In the genomic region with DNA sequence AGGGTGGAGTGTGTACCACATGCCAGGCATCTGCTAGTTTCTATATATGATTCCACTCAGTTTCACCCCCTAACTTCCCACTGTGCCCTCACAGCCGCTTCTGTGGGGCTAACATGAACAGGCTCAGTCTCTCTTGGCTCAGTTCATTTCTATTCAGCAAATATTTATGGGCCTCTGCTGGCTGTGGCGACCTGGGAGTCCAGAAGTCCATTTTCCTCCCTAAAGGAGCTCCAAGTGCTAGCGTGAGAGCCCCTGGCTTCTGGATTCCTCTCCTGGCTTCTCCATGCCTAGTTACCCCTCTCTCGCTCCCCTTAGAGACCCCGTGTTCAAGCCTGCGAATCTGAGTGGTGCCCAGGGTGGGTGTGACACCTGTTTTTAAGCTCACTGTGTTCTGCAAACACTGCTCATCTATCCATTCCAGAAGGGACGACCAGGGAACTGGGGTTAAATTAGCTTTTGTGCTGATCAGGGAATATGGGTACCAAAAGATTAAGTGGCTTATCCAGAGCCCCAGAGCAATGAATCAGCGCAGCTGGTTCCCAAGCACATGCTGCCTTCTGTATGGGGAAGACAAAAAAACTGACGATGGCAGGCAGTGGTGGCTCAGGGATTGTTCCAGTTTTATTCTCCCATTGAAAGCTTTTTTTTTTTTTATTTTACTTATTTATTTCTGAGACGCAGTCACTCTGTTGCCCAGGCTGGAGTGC, we compare ENCODE assay signal across 21 cellular contexts. TPM values are rescaled to one million over a fixed set of nuclear protein-coding genes. Genes with fewer than 3 reads are reported as not detected.
DNase-seq lines count a peak whose midpoint lies in the region; ATAC-seq, FAIRE-seq and TF ChIP-seq lines count a peak whose summit lies in the region.
"Had no signal": no experiment of that assay in that cellular context is flagged by ENCODE, and none has a peak within 500 bp of the region (broad histone marks: within the 10 kb centered on the region; RNA-seq: fewer than 3 reads in every experiment).

No MANE protein-coding gene starts in this region.

- 1% methylated on average over 10 of the region's 10 CpGs for WGBS in K562 (ENCODE audit: insufficient coverage, low coverage, missing lambda C conversion rate)
- WGBS in HepG2 (ENCODE audit: low lambda C conversion rate): 16% methylated on average over 10 of the region's 10 CpGs
- WGBS in trophoblast cell (ENCODE audit: extremely low coverage, insufficient coverage, insufficient read length): no CpG with 5 or more reads among the region's 10 CpGs

- no peak overlapping the region for H2BK5ac ChIP-seq in trophoblast cell (ENCODE audit: low read depth, low read length, poor library complexity)

- H3K4me1 Mint-ChIP-seq in stimulated activated memory B cell treated with anti-CD40 and anti-IgM and Interleukin-4, amounts not matched to agents 10 μg/mL and 1 μg/mL and 100 μg/mL, for 72 hours: no peaks in the 10 kb centered on the region
- H3K4me1 Mint-ChIP-seq: CD8-positive, alpha-beta memory T cell had no signal

- no peak for TF ChIP-seq RAD21 in K562 (CRISPR knock-in tag; conservative IDR thresholded peaks at IDR 0.05 in 1 of 2, IDR thresholded peaks at IDR 0.05 in 1 of 2)
- TF ChIP-seq RAD21 in HepG2 (CRISPR knock-in tag; IDR thresholded peaks at IDR 0.05): no peak

- no peak overlapping the region for H4K91ac ChIP-seq in trophoblast cell (ENCODE audit: low read depth, low read length)

- BruUV-seq in K562 (replicated peaks; lab: Mats Ljungman, UMichigan): no TSS peak
- no TSS peak for BruUV-seq in HepG2 (replicated peaks; lab: Mats Ljungman, UMichigan)

- no peak overlapping the region for H3K9ac ChIP-seq in K562 (ENCODE audit: insufficient read depth in 1 of 2, low read depth in 2 of 2, low read length in 2 of 2)
- H3K9ac ChIP-seq in HepG2 (ENCODE audit: insufficient read depth, low read depth, low read length): no peak overlapping the region
- H3K9ac ChIP-seq in trophoblast cell (ENCODE audit: low read length): no peak overlapping the region
- H3K9ac ChIP-seq: KMS-11 had no signal

- CTCF ChIA-PET in HEK293 (lab: Yijun Ruan, JAX): interaction anchor here (0.6 to 1.7 kb wide), 9 partner anchors 18 to 512 kb away, joined by 3 to 7 read pairs (median 5); no protein-coding TSS in a partner anchor
- CTCF ChIA-PET in K562 (lab: Yijun Ruan, JAX; ENCODE audit: low intra/inter-chr PET ratio): no interaction called here
- CTCF ChIA-PET in HepG2 (lab: Yijun Ruan, JAX; ENCODE audit: low intra/inter-chr PET ratio, low total read pairs): no interaction called here

- H3K9me1 ChIP-seq in K562 (ENCODE audit: control insufficient read depth, insufficient read depth, low read length): no peaks in the 10 kb centered on the region

- FAIRE-seq in K562 (lab: Jason Lieb, UNC): no peak
- no peak for FAIRE-seq in HepG2 (lab: Jason Lieb, UNC)
- FAIRE-seq: A549, D721Med, GM12892, H54 had no signal

- H3K23ac ChIP-seq in trophoblast cell (ENCODE audit: low read length): no peak overlapping the region

- H3K27me3 ChIP-seq in K562 (ENCODE audit: control insufficient read depth in 2 of 2, insufficient read depth in 2 of 2, low read length in 2 of 2) (peaks cover 25 to 77% of the 10 kb centered on the region in 2 experiments), HepG2 (ENCODE audit: control insufficient read depth in 1 of 2, insufficient read depth in 2 of 2, low read length in 2 of 2) (peaks cover 4 to 46% of the 10 kb centered on the region in 2 experiments; a peak in 4 of 5 replicates), gastrocnemius medialis (peaks cover 38 to 46% (median 40%) of the 10 kb centered on the region in 3 donors), trophoblast cell (ENCODE audit: insufficient read depth, low read length) (no peaks in the 10 kb centered on the region)

- no peak overlapping the region for H2AK5ac ChIP-seq in trophoblast cell (ENCODE audit: low read length)

- no peak overlapping the region for H2BK120ac ChIP-seq in trophoblast cell (ENCODE audit: insufficient read depth, low read length, poor library complexity)

- ATAC-seq in K562: no peak
- ATAC-seq in HepG2: peak; percentile 27; the same call in 2 of the 3 replicates
- no peak for ATAC-seq in gastrocnemius medialis
- ATAC-seq in HG02798 (IDR thresholded peaks at IDR 0.05; ENCODE audit: poor library complexity, unreplicated experiment): no peak
- ATAC-seq in GM21515 (IDR thresholded peaks at IDR 0.05; ENCODE audit: unreplicated experiment): no peak
- no peak for ATAC-seq in stimulated activated memory B cell treated with anti-CD40 and anti-IgM and Interleukin-4, amounts not matched to agents 10 μg/mL and 1 μg/mL and 100 μg/mL, for 72 hours
- ATAC-seq: A549, Panc1 had no signal

- H3K27ac ChIP-seq in HEK293 (ENCODE audit: extremely low read depth, low read depth, low read length) (no peak overlapping the region), K562 (ENCODE audit: extremely low read depth, low read depth, low read length) (no peak overlapping the region), HepG2 (ENCODE audit: extremely low read length, insufficient read depth, low read length) (no peak overlapping the region), gastrocnemius medialis (peak overlapping the region in 3 of 4 donors; percentile 27 to 37 (median 35)), trophoblast cell (ENCODE audit: low read depth, low read length) (no peak overlapping the region)
- H3K27ac ChIP-seq: A549, KMS-11, SJSA1 had no signal

- H3K9me3 ChIP-seq in HEK293 (ENCODE audit: control insufficient read depth, insufficient read depth, low read depth, low read length) (no peaks in the 10 kb centered on the region), K562 (replicated peaks; ENCODE audit: control insufficient read depth, insufficient read depth, low read depth, low read length) (no peaks in the 10 kb centered on the region), HepG2 (ENCODE audit: low read length) (no peaks in the 10 kb centered on the region), gastrocnemius medialis (no peaks in the 10 kb centered on the region), trophoblast cell (ENCODE audit: insufficient read depth, low read depth, low read length) (no peaks in the 10 kb centered on the region)
- H3K9me3 ChIP-seq: A549, SJSA1 had no signal

- intact Hi-C loops in K562 (cut with micrococcal nuclease) (no loop called here), HepG2 (cut with micrococcal nuclease; ENCODE audit: unreplicated experiment) (no loop called here), gastrocnemius medialis (cut with DNase I; ENCODE audit: low total_unique reads) (no loop called here)

- no peak overlapping the region for H3K18ac ChIP-seq in trophoblast cell (ENCODE audit: low read length)

- H4K20me1 ChIP-seq in K562 (replicated peaks; ENCODE audit: control insufficient read depth, insufficient read depth, low read length) (peaks cover 19% of the 10 kb centered on the region), HepG2 (ENCODE audit: insufficient read depth, low read length) (no peaks in the 10 kb centered on the region)

- POLR2A ChIA-PET in HEK293 (lab: Yijun Ruan, JAX) (interaction anchor here (0.7 kb wide), 1 partner anchor 202 kb away, joined by 3 read pairs; no protein-coding TSS in a partner anchor), K562 (lab: Yijun Ruan, JAX) (interaction anchor here (0.7 kb wide), 1 partner anchor 9 kb away, joined by 5 read pairs; no protein-coding TSS in a partner anchor), HepG2 (lab: Yijun Ruan, JAX) (no interaction called here)

- no peak overlapping the region for H4K12ac ChIP-seq in trophoblast cell (ENCODE audit: low read depth, low read length)

- no peak overlapping the region for H3K4ac ChIP-seq in trophoblast cell (ENCODE audit: low read depth, low read length)

- H3K79me1 ChIP-seq in trophoblast cell (ENCODE audit: low read length): peaks cover 17% of the 10 kb centered on the region

- H2AFZ ChIP-seq in K562 (ENCODE audit: low read depth, low read length): no peak overlapping the region
- no peak overlapping the region for H2AFZ ChIP-seq in HepG2 (ENCODE audit: low read length)
- no peak overlapping the region for H2AFZ ChIP-seq in trophoblast cell (ENCODE audit: insufficient read depth, low read length, poor library complexity)

- no peak overlapping the region for H4K8ac ChIP-seq in trophoblast cell (ENCODE audit: low read depth, low read length)

- peaks cover 84% of the 10 kb centered on the region for H3K27me3 Mint-ChIP-seq in stimulated activated memory B cell treated with anti-CD40 and anti-IgM and Interleukin-4, amounts not matched to agents 10 μg/mL and 1 μg/mL and 100 μg/mL, for 72 hours

- no peak overlapping the region for H2BK12ac ChIP-seq in trophoblast cell (ENCODE audit: low read length)

- H3K36me3 Mint-ChIP-seq in stimulated activated memory B cell treated with anti-CD40 and anti-IgM and Interleukin-4, amounts not matched to agents 10 μg/mL and 1 μg/mL and 100 μg/mL, for 72 hours: no peaks in the 10 kb centered on the region
- H3K36me3 Mint-ChIP-seq: CD8-positive, alpha-beta memory T cell had no signal

- no peak overlapping the region for H3K27ac Mint-ChIP-seq in stimulated activated memory B cell treated with anti-CD40 and anti-IgM and Interleukin-4, amounts not matched to agents 10 μg/mL and 1 μg/mL and 100 μg/mL, for 72 hours
- H3K27ac Mint-ChIP-seq: HFFc6 had no signal

- TF ChIP-seq POLR2A in K562 (conservative IDR thresholded peaks at IDR 0.05) (no peak), HepG2 (IDR thresholded peaks at IDR 0.05; ENCODE audit: insufficient read depth in 1 of 2, low read depth in 2 of 2, low read length in 2 of 2) (no peak), gastrocnemius medialis (IDR thresholded peaks at IDR 0.05) (no peak)

- DNase-seq in K562 (ENCODE audit: extremely low read depth in 1 of 4, low spot score in 3 of 4) (no peak), HepG2 (ENCODE audit: low spot score) (no peak), gastrocnemius medialis (no peak), trophoblast cell (no peak)
- DNase-seq: CD8-positive, alpha-beta memory T cell; HFFc6; NCI-H1417; NCI-H187 treated with DMSO at 0.1 percent for 48 hours; NCI-H526 treated with DMSO at 0.1 percent for 48 hours had no signal

- no peak overlapping the region for H3K4me2 ChIP-seq in K562 (ENCODE audit: insufficient read depth, low read length)
- peak overlapping the region; percentile 46 for H3K4me2 ChIP-seq in HepG2 (ENCODE audit: low read depth, low read length)
- H3K4me2 ChIP-seq in trophoblast cell (ENCODE audit: low read length): no peak overlapping the region
- H3K4me2 ChIP-seq: A549, KMS-11 had no signal

- in situ Hi-C loops in K562 (cut with MboI) (no loop called here), HepG2 (cut with HindIII; ENCODE audit: extremely low pct_ligation_motif_present, low pct_unique_long_range_greater_than_20kb) (no loop called here), gastrocnemius medialis (cut with MboI; ENCODE audit: low sequenced_read_pairs in 4 of 4) (no loop called here)

- no peak for TF ChIP-seq EP300 in K562 (IDR thresholded peaks at IDR 0.05; ENCODE audit: low read length)
- no peak for TF ChIP-seq EP300 in HepG2 (IDR thresholded peaks at IDR 0.05; ENCODE audit: low read depth in 2 of 2, low read length in 2 of 2)
- TF ChIP-seq EP300 in HepG2 (CRISPR knock-in tag; IDR thresholded peaks at IDR 0.05; ENCODE audit: borderline replicate concordance): no peak

- H3K4me1 ChIP-seq in HEK293 (ENCODE audit: control insufficient read depth, insufficient read depth, low read length): no peaks in the 10 kb centered on the region
- peaks cover 10 to 39% of the 10 kb centered on the region in 2 experiments; a peak in 3 of 5 replicates for H3K4me1 ChIP-seq in K562 (replicated peaks in 1 of 2; ENCODE audit: control insufficient read depth in 2 of 2, insufficient read depth in 2 of 2, low read length in 2 of 2)
- H3K4me1 ChIP-seq in HepG2 (ENCODE audit: insufficient read depth, low read length): peaks cover 12% of the 10 kb centered on the region
- H3K4me1 ChIP-seq in gastrocnemius medialis: no peaks in the 10 kb centered on the region
- peaks cover 24 to 30% of the 10 kb centered on the region in 2 experiments for H3K4me1 ChIP-seq in trophoblast cell (ENCODE audit: control insufficient read depth in 1 of 2, insufficient read depth in 2 of 2, low read length in 2 of 2)

- H3K4me3 Mint-ChIP-seq in stimulated activated memory B cell treated with anti-CD40 and anti-IgM and Interleukin-4, amounts not matched to agents 10 μg/mL and 1 μg/mL and 100 μg/mL, for 72 hours: no peak overlapping the region
- H3K4me3 Mint-ChIP-seq: CD8-positive, alpha-beta memory T cell; HFFc6 had no signal

- TF ChIP-seq CTCF in HEK293 (tag by site-specific recombination; IDR thresholded peaks at IDR 0.05) (no peak), K562 (IDR thresholded peaks at IDR 0.05 in 2 of 3, conservative IDR thresholded peaks at IDR 0.05 in 1 of 3; ENCODE audit: insufficient read depth in 2 of 3, low read depth in 1 of 3, low read length in 3 of 3) (no peak), HepG2 (CRISPR knock-in tag; IDR thresholded peaks at IDR 0.05) (no peak), gastrocnemius medialis (IDR thresholded peaks at IDR 0.05 in 4 of 5, conservative IDR thresholded peaks at IDR 0.05 in 1 of 5) (no peak)

- H3K79me2 ChIP-seq in K562 (ENCODE audit: control insufficient read depth, insufficient read depth, low read length) (no peaks in the 10 kb centered on the region), HepG2 (ENCODE audit: insufficient read depth, low read length) (no peaks in the 10 kb centered on the region), trophoblast cell (ENCODE audit: control insufficient read depth, insufficient read depth, low read length, poor library complexity) (no peaks in the 10 kb centered on the region)

- H3K4me3 ChIP-seq in HEK293 (ENCODE audit: low read depth, low read length) (no peak overlapping the region), K562 (no peak overlapping the region), HepG2 (replicated peaks in 1 of 3; ENCODE audit: insufficient read depth in 1 of 3, low read depth in 2 of 3, low read length in 3 of 3) (no peak overlapping the region), gastrocnemius medialis (no peak overlapping the region), trophoblast cell (ENCODE audit: low read depth, low read length) (no peak overlapping the region)
- H3K4me3 ChIP-seq: A549, SJSA1 had no signal

- no peak overlapping the region for H3K14ac ChIP-seq in trophoblast cell (ENCODE audit: low read length)

- H3K36me3 ChIP-seq in HEK293 (ENCODE audit: control insufficient read depth in 2 of 2, insufficient read depth in 1 of 2, low read length in 2 of 2): no peaks in the 10 kb centered on the region
- H3K36me3 ChIP-seq in K562 (ENCODE audit: control insufficient read depth, insufficient read depth, low read length): no peaks in the 10 kb centered on the region
- H3K36me3 ChIP-seq in HepG2 (replicated peaks in 1 of 2; ENCODE audit: control insufficient read depth in 1 of 2, insufficient read depth in 2 of 2, low read length in 2 of 2): no peaks in the 10 kb centered on the region
- no peaks in the 10 kb centered on the region for H3K36me3 ChIP-seq in gastrocnemius medialis
- no peaks in the 10 kb centered on the region for H3K36me3 ChIP-seq in trophoblast cell (ENCODE audit: control insufficient read depth in 1 of 2, insufficient read depth in 2 of 2, low read length in 2 of 2)
- H3K36me3 ChIP-seq: SJSA1 had no signal

- H3K9me3 Mint-ChIP-seq in stimulated activated memory B cell treated with anti-CD40 and anti-IgM and Interleukin-4, amounts not matched to agents 10 μg/mL and 1 μg/mL and 100 μg/mL, for 72 hours: no peaks in the 10 kb centered on the region
- H3K9me3 Mint-ChIP-seq: HFFc6 had no signal

RNA-seq across cellular contexts. Expression of a gene that starts 57.6 kb away (rescaled TPM):
- 0.28 TPM in 1 of 2 replicates, not detected in the other for total RNA-seq in K562 (2011; cell fraction: chromatin; rRNA removed; ENCODE audit: low replicate concordance)
- 0.13 and 0.17 TPM in 2 replicates for total RNA-seq in K562 (2011; cell fraction: nucleolus; rRNA removed)
- 0.15 TPM in 1 of 2 replicates, not detected in the other for total RNA-seq in K562 (2011; cell fraction: nucleoplasm; rRNA removed)
- total RNA-seq in K562 (2014; rRNA removed) (not detected in 2 replicates), K562 (2014; rRNA removed; fragmentation: Illumina TruSeq; extraction: Trizol) (not detected in 2 replicates), K562 (2015; rRNA removed; fragmentation: Illumina TruSeq; extraction: Trizol) (not detected in 2 replicates), K562 (2021) (0.02 TPM in 1 of 2 replicates, not detected in the other), HepG2 (2016; rRNA removed; fragmentation: Illumina TruSeq; extraction: Trizol) (0.09 TPM in 1 of 2 replicates, not detected in the other), gastrocnemius medialis (1 to 10 TPM; 1.9 to 8.5 (median 7.7) TPM)
- polyA plus RNA-seq in K562 (2011; rRNA removed) (0.01 TPM in 1 of 2 replicates, not detected in the other), K562 (2014; fragmentation: Illumina TruSeq; extraction: Trizol) (not detected in 2 replicates), K562 (2014; fragmentation: Nextera tagmentation; extraction: Ambion mirVana) (not detected), K562 (2014; rRNA removed) (0.01 TPM in 1 of 2 replicates, not detected in the other), HepG2 (2011; rRNA removed) (0.09 TPM in 1 of 2 replicates, not detected in the other)
- 0.03 TPM in 2 replicates for polyA plus RNA-seq in K562 (2011; cell fraction: cytosol; rRNA removed)
- 0.06 and 0.17 TPM in 2 replicates for polyA plus RNA-seq in K562 (2011; cell fraction: nucleus; rRNA removed)
- 0.01 TPM in 1 of 2 replicates, not detected in the other for polyA plus RNA-seq in K562 (2012)
- 0.09 TPM in 1 of 2 replicates, not detected in the other for polyA minus RNA-seq in K562 (2011; rRNA and poly(A)+ RNA removed)
- not detected in 2 replicates for polyA minus RNA-seq in K562 (2011; cell fraction: cytosol; rRNA and poly(A)+ RNA removed)
- polyA minus RNA-seq in K562 (2011; cell fraction: nucleus; rRNA and poly(A)+ RNA removed): under 0.01 TPM in 1 of 2 replicates, not detected in the other
- total RNA-seq in HepG2 (2016; cell fraction: cytosol; rRNA removed; fragmentation: Illumina TruSeq; extraction: Trizol; ENCODE audit: low read depth): 0.09 TPM in 1 of 2 replicates, not detected in the other
- 0.02 TPM in 1 of 2 replicates, not detected in the other for total RNA-seq in HepG2 (2016; cell fraction: insoluble cytoplasmic fraction; rRNA removed; fragmentation: Illumina TruSeq; extraction: Trizol)
- not detected in 2 replicates for total RNA-seq in HepG2 (2016; cell fraction: membrane; rRNA removed; fragmentation: Illumina TruSeq; extraction: Trizol)
- not detected in 2 replicates for total RNA-seq in HepG2 (2016; cell fraction: nucleus; rRNA removed; fragmentation: Illumina TruSeq; extraction: Trizol)
- 0.01 TPM in 1 of 2 replicates, not detected in the other for polyA plus RNA-seq in HepG2 (2011; cell fraction: cytosol; rRNA removed)
- 0.06 and 0.14 TPM in 2 replicates for polyA plus RNA-seq in HepG2 (2011; cell fraction: nucleus; rRNA removed)
- not detected in 2 replicates for polyA plus RNA-seq in HepG2 (2012)
- not detected in 2 replicates for polyA plus RNA-seq in HepG2 (2016; cell fraction: cytosol; fragmentation: Illumina TruSeq; extraction: Trizol; ENCODE audit: low read depth)
- polyA plus RNA-seq in HepG2 (2016; cell fraction: insoluble cytoplasmic fraction; fragmentation: Illumina TruSeq; extraction: Trizol; ENCODE audit: low read depth): not detected in 2 replicates
- polyA plus RNA-seq in HepG2 (2016; cell fraction: membrane; fragmentation: Illumina TruSeq; extraction: Trizol; ENCODE audit: low read depth): not detected in 2 replicates
- not detected in 2 replicates for polyA plus RNA-seq in HepG2 (2016; cell fraction: nucleus; fragmentation: Illumina TruSeq; extraction: Trizol; ENCODE audit: insufficient read depth, low read depth)
- polyA minus RNA-seq in HepG2 (2011; rRNA and poly(A)+ RNA removed; ENCODE audit: low replicate concordance): 0.35 TPM in 1 of 2 replicates, not detected in the other
- not detected in 2 replicates for polyA minus RNA-seq in HepG2 (2011; cell fraction: cytosol; rRNA and poly(A)+ RNA removed)
- not detected in 2 replicates for polyA minus RNA-seq in HepG2 (2011; cell fraction: nucleus; rRNA and poly(A)+ RNA removed)
- polyA plus RNA-seq in trophoblast cell (2013): 3.2 and 3.6 TPM in 2 replicates
- total RNA-seq: CD8-positive, alpha-beta memory T cell; M059J had no signal
- polyA plus RNA-seq: CD8-positive, alpha-beta memory T cell had no signal

Comparison
In these comparisons a context has a peak if more than half of its experiments do, and no peak if none do; other contexts are left out.
1. H3K27ac ChIP-seq: peak in gastrocnemius medialis (3 of 4); none in HEK293 (single experiment), K562 (single experiment), HepG2 (single experiment) and trophoblast cell (single experiment).